Comparison of ENCODE assay signal across 8 cellular contexts in genomic region chr2:234488913-234489451, GRCh38. TPM values are rescaled to one million over a fixed set of nuclear protein-coding genes. Genes with fewer than 3 reads are reported as not detected.
DNase-seq lines count a peak whose midpoint lies in the region; ATAC-seq and TF ChIP-seq lines count a peak whose summit lies in the region.

No MANE protein-coding gene starts in this region.

- peaks cover 6% of the 10 kb centered on the region; the same call in 1 of the 2 replicates for H4K20me1 ChIP-seq in GM23338 (replicated peaks; ENCODE audit: insufficient read depth)

- H3K27me3 ChIP-seq in CD8-positive, alpha-beta memory T cell (ENCODE audit: insufficient read depth, low read length, poor library complexity, severe bottlenecking) = no peaks in the 10 kb centered on the region
- H3K27me3 ChIP-seq in GM23338 (ENCODE audit: insufficient read depth) (no peaks in the 10 kb centered on the region), dorsolateral prefrontal cortex (peaks cover 0 to 11% (median 0%) of the 10 kb centered on the region in 45 donors)

- TF ChIP-seq CTCF in GM23338 (conservative IDR thresholded peaks at IDR 0.05; ENCODE audit: low read depth in 2 of 2) = no peak
- no peak for TF ChIP-seq CTCF in dorsolateral prefrontal cortex (IDR thresholded peaks at IDR 0.05 in 54 of 56, conservative IDR thresholded peaks at IDR 0.05 in 2 of 56; ENCODE audit: low read depth in 1 of 56, partially characterized antibody in 56 of 56)

- H3K27ac ChIP-seq in CD8-positive, alpha-beta memory T cell (ENCODE audit: low read depth, low read length) = peak overlapping the region; percentile 95
- H3K27ac ChIP-seq in GM23338 (ENCODE audit: low read depth) (no peak overlapping the region), dorsolateral prefrontal cortex (peak overlapping the region in 34 of 59 donors; percentile 5 to 81 (median 54))

- DNase-seq in CD8-positive, alpha-beta memory T cell = peak; percentile 59 to 88 (median 87)
- DNase-seq in GM23338 (ENCODE audit: low spot score) = no peak
- peak; percentile 71 for DNase-seq in T-helper 2 cell treated with Interferon-gamma antibody and Interleukin-4, amounts not matched to agents 5 μg/mL and 100 μg/mL, for 36 hours (ENCODE audit: low spot score)
- DNase-seq in dorsolateral prefrontal cortex = no peak
- no peak for DNase-seq in amniotic stem cell (lab: John Stamatoyannopoulos, UW)
- DNase-seq in OCI-M1 (lab: John Stamatoyannopoulos, UW) = no peak
- no peak for DNase-seq in middle frontal gyrus (ENCODE audit: extremely low spot score, low spot score)
- DNase-seq in erythroblast (lab: John Stamatoyannopoulos, UW) = no peak

- TF ChIP-seq POLR2A in erythroblast (IDR thresholded peaks at IDR 0.05; ENCODE audit: low read length) = no peak

- no peak overlapping the region for H3K4me2 ChIP-seq in GM23338

- H3K4me1 ChIP-seq in CD8-positive, alpha-beta memory T cell (ENCODE audit: insufficient read depth, low read length) = peaks cover 78% of the 10 kb centered on the region
- peaks cover 11% of the 10 kb centered on the region for H3K4me1 ChIP-seq in GM23338 (ENCODE audit: insufficient read depth)

- ATAC-seq in GM23338 = peak; percentile 63

- no peak overlapping the region for H2AFZ ChIP-seq in GM23338

- CTCF ChIA-PET in CD8-positive, alpha-beta memory T cell (lab: Charles Lee) = interaction anchor here (1.0 to 1.9 kb wide), 6 partner anchors 9 to 200 kb away, joined by 3 to 5 read pairs (median 4); no protein-coding TSS in a partner anchor

- H3K4me3 Mint-ChIP-seq in CD8-positive, alpha-beta memory T cell = peak overlapping the region; percentile 79 to 100 (median 96)
- no peak overlapping the region for H3K4me3 Mint-ChIP-seq in GM23338
- peak overlapping the region; percentile 99 for H3K4me3 Mint-ChIP-seq in T-helper 2 cell treated with Interferon-gamma antibody and Interleukin-4, amounts not matched to agents 5 μg/mL and 100 μg/mL, for 36 hours

- no peaks in the 10 kb centered on the region for H3K9me2 ChIP-seq in GM23338 (ENCODE audit: insufficient read depth)

- no peaks in the 10 kb centered on the region for H3K9me3 Mint-ChIP-seq in CD8-positive, alpha-beta memory T cell
- no peaks in the 10 kb centered on the region for H3K9me3 Mint-ChIP-seq in GM23338
- no peaks in the 10 kb centered on the region for H3K9me3 Mint-ChIP-seq in T-helper 2 cell treated with Interferon-gamma antibody and Interleukin-4, amounts not matched to agents 5 μg/mL and 100 μg/mL, for 36 hours

- no peaks in the 10 kb centered on the region for H3F3A ChIP-seq in GM23338 (replicated peaks; ENCODE audit: low read depth)

- peaks cover 18 to 73% (median 22%) of the 10 kb centered on the region in 3 donors for H3K36me3 Mint-ChIP-seq in CD8-positive, alpha-beta memory T cell
- H3K36me3 Mint-ChIP-seq in GM23338 (ENCODE audit: low read depth) = no peaks in the 10 kb centered on the region
- peaks cover 81% of the 10 kb centered on the region for H3K36me3 Mint-ChIP-seq in T-helper 2 cell treated with Interferon-gamma antibody and Interleukin-4, amounts not matched to agents 5 μg/mL and 100 μg/mL, for 36 hours (ENCODE audit: low read depth)

- H3K27ac Mint-ChIP-seq in CD8-positive, alpha-beta memory T cell = peak overlapping the region; percentile 80 to 100 (median 99)
- H3K27ac Mint-ChIP-seq in GM23338 = no peak overlapping the region
- H3K27ac Mint-ChIP-seq in T-helper 2 cell treated with Interferon-gamma antibody and Interleukin-4, amounts not matched to agents 5 μg/mL and 100 μg/mL, for 36 hours = peak overlapping the region; percentile 97

- peaks cover 0 to 4% of the 10 kb centered on the region in 2 donors for H3K27me3 Mint-ChIP-seq in CD8-positive, alpha-beta memory T cell
- no peaks in the 10 kb centered on the region for H3K27me3 Mint-ChIP-seq in GM23338 (ENCODE audit: insufficient read depth, low read depth, poor library complexity)
- no peaks in the 10 kb centered on the region for H3K27me3 Mint-ChIP-seq in T-helper 2 cell treated with Interferon-gamma antibody and Interleukin-4, amounts not matched to agents 5 μg/mL and 100 μg/mL, for 36 hours (ENCODE audit: low read depth)

- no peaks in the 10 kb centered on the region for H3K9me3 ChIP-seq in CD8-positive, alpha-beta memory T cell (ENCODE audit: low read length)

- peaks cover 84 to 95% (median 94%) of the 10 kb centered on the region in 3 donors for H3K4me1 Mint-ChIP-seq in CD8-positive, alpha-beta memory T cell
- H3K4me1 Mint-ChIP-seq in GM23338 = peaks cover 27% of the 10 kb centered on the region
- peaks cover 70% of the 10 kb centered on the region for H3K4me1 Mint-ChIP-seq in T-helper 2 cell treated with Interferon-gamma antibody and Interleukin-4, amounts not matched to agents 5 μg/mL and 100 μg/mL, for 36 hours (ENCODE audit: low read depth)

- POLR2A ChIA-PET in CD8-positive, alpha-beta memory T cell (lab: Charles Lee) = interaction anchor here (0.8 to 1.7 kb wide), 5 partner anchors 8 to 67 kb away, joined by 3 to 5 read pairs (median 4); partner anchors contain the start of gene ARL4C

- peaks cover 9% of the 10 kb centered on the region for H3K36me3 ChIP-seq in CD8-positive, alpha-beta memory T cell (ENCODE audit: insufficient read depth, low read length)
- no peaks in the 10 kb centered on the region for H3K36me3 ChIP-seq in GM23338 (ENCODE audit: insufficient read depth)

- intact Hi-C loops in dorsolateral prefrontal cortex (cut with DNase I) = no loop called here

- peak overlapping the region; percentile 45 for H3K4me3 ChIP-seq in CD8-positive, alpha-beta memory T cell (ENCODE audit: low read length)
- H3K4me3 ChIP-seq in GM23338 (no peak overlapping the region), dorsolateral prefrontal cortex (no peak overlapping the region)

- peaks cover 16% of the 10 kb centered on the region for H3K79me2 ChIP-seq in GM23338 (replicated peaks; ENCODE audit: insufficient read depth)

TF ChIP-seq in GM23338, 12 proteins besides CTCF, POLR2A, EP300 and RAD21 (continues in another document):
- no peak for TF ChIP-seq REST (IDR thresholded peaks at IDR 0.05; ENCODE audit: unreplicated experiment)

RNA-seq across cellular contexts. Expression of gene ARL4C, which starts 7.9 kb away (rescaled TPM):
- total RNA-seq in CD8-positive, alpha-beta memory T cell = 10 to 100 TPM; 54.0 to 54.7 TPM
- 247 TPM for polyA plus RNA-seq in CD8-positive, alpha-beta memory T cell
- total RNA-seq in GM23338 (2014; rRNA removed; shearing (Covaris generic)) = 9.1 and 9.9 TPM in 2 replicates
- 5.6 and 5.8 TPM in 2 replicates for polyA plus RNA-seq in GM23338 (2016; fragmentation: Nextera tagmentation; extraction: Ambion mirVana)
- 10 to 100 TPM; 11.0 to 65.3 (median 37.1) TPM for total RNA-seq in dorsolateral prefrontal cortex

Comparison
In these comparisons a context has a peak if more than half of its experiments do, and no peak if none do; other contexts are left out.
1. DNase-seq: peak in CD8-positive, alpha-beta memory T cell (5 of 5) and T-helper 2 cell treated with Interferon-gamma antibody and Interleukin-4, amounts not matched to agents 5 μg/mL and 100 μg/mL, for 36 hours (single experiment); none in GM23338 (single experiment), dorsolateral prefrontal cortex (0 of 10), amniotic stem cell (single experiment), OCI-M1 (single experiment), middle frontal gyrus (single experiment) and erythroblast (0 of 2).